Comparison of ENCODE assay signal across 19 cellular contexts in genomic region chr2:30684996-30685395, GRCh38.
"Had no signal": no experiment of that assay in that cellular context is flagged by ENCODE, and none has a peak within 500 bp of the region (broad histone marks: within the 10 kb centered on the region; RNA-seq: fewer than 3 reads in every experiment).

No MANE protein-coding gene starts in this region.

- H3K9me3 Mint-ChIP-seq: activated naive CD4-positive, alpha-beta T cell treated with anti-CD3 and anti-CD28 coated beads, Interleukin-2, amount 50 U/mL, for 72 hours; activated naive CD8-positive, alpha-beta T cell treated with anti-CD3 and anti-CD28 coated beads, Interleukin-2, amount 50 U/mL, for 24 hours; T-helper 2 cell treated with Interferon-gamma antibody and Interleukin-4, amounts not matched to agents 5 μg/mL and 100 μg/mL, for 36 hours had no signal

- H3K36me3 Mint-ChIP-seq: activated naive CD4-positive, alpha-beta T cell treated with anti-CD3 and anti-CD28 coated beads, Interleukin-2, amount 50 U/mL, for 72 hours had no signal

- H3K27ac ChIP-seq: ascending aorta, body of pancreas, SJSA1 had no signal

- H3K27me3 Mint-ChIP-seq: activated naive CD8-positive, alpha-beta T cell treated with anti-CD3 and anti-CD28 coated beads, Interleukin-2, amount 50 U/mL, for 24 hours had no signal

- DNase-seq: activated CD4-positive, alpha-beta T cell treated with anti-CD3 and anti-CD28 coated beads for 4 hours; activated naive CD8-positive, alpha-beta T cell treated with anti-CD3 and anti-CD28 coated beads, Interleukin-2, amount 50 U/mL, for 24 hours; activated T-cell treated with anti-CD3 and anti-CD28 coated beads, Interleukin-2, amount 50 U/mL, for 1 hour; amniotic stem cell; body of pancreas; KBM-7; NCI-H1048; NCI-H146; NCI-H2029; NCI-H510A treated with DMSO at 0.1 percent for 48 hours; PC-3; SHP77; SW 1271 had no signal

- H3K36me3 ChIP-seq: ascending aorta, SJSA1 had no signal

- H3K27ac Mint-ChIP-seq: activated naive CD4-positive, alpha-beta T cell treated with anti-CD3 and anti-CD28 coated beads, Interleukin-2, amount 50 U/mL, for 72 hours; activated naive CD8-positive, alpha-beta T cell treated with anti-CD3 and anti-CD28 coated beads, Interleukin-2, amount 50 U/mL, for 24 hours; T-helper 2 cell treated with Interferon-gamma antibody and Interleukin-4, amounts not matched to agents 5 μg/mL and 100 μg/mL, for 36 hours had no signal

- H3K4me1 Mint-ChIP-seq: activated naive CD8-positive, alpha-beta T cell treated with anti-CD3 and anti-CD28 coated beads, Interleukin-2, amount 50 U/mL, for 24 hours had no signal

- H3K4me3 Mint-ChIP-seq: activated naive CD8-positive, alpha-beta T cell treated with anti-CD3 and anti-CD28 coated beads, Interleukin-2, amount 50 U/mL, for 24 hours; T-helper 2 cell treated with Interferon-gamma antibody and Interleukin-4, amounts not matched to agents 5 μg/mL and 100 μg/mL, for 36 hours had no signal

- H3K4me1 ChIP-seq: body of pancreas, SJSA1 had no signal

- ATAC-seq: activated CD4-positive, CD25-positive, alpha-beta regulatory T cell treated with anti-CD3 and anti-CD28 coated beads, Interleukin-2, amount 50 U/mL, for 24 hours; activated naive CD4-positive, alpha-beta T cell treated with anti-CD3 and anti-CD28 coated beads, Interleukin-2, amount 50 U/mL, for 72 hours; activated naive CD8-positive, alpha-beta T cell treated with anti-CD3 and anti-CD28 coated beads, Interleukin-2, amount 50 U/mL, for 24 hours; body of pancreas; PC-3; SK-N-SH treated with all-trans-retinoic acid at 6 μM for 48 hours had no signal

- H3K27me3 ChIP-seq: ascending aorta, body of pancreas, SJSA1 had no signal

- H3K9me3 ChIP-seq: ascending aorta, body of pancreas, SJSA1 had no signal

- H3K4me3 ChIP-seq: ascending aorta, body of pancreas, SJSA1 had no signal
